Comparison of ENCODE assay signal across 17 cellular contexts in the genomic region with DNA sequence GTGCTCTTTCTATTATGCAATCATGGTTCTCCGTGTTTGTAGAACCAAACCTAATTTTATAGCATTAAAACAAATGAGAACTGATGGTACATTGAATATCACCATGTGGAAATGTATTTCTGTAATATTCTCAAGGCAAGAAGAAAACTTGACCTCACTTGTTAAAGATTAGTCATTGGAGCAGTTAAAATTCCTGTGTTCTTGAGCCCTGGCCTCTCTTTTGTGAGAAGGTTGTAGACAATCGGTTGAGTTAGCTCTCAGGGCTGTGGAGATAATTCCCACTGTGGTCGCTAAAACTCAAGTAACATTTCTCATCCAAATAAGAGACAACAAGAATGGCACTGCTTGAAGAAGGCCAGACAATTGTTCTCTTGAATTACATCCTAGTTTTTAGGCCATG.
DNase-seq lines count a peak whose midpoint lies in the region; ATAC-seq and TF ChIP-seq lines count a peak whose summit lies in the region.
"Had no signal": no experiment of that assay in that cellular context is flagged by ENCODE, and none has a peak within 500 bp of the region (broad histone marks: within the 10 kb centered on the region; RNA-seq: fewer than 3 reads in every experiment).

No MANE protein-coding gene starts in this region.

- H3K27ac ChIP-seq in mammary epithelial cell (ENCODE audit: insufficient read depth, low read depth, low read length) (peak overlapping the region; percentile 28), breast epithelium (no peak overlapping the region)
- H3K27ac ChIP-seq: 22Rv1; BLaER1 treated with 17β-estradiol and CSF1 and Interleukin-3, amounts not matched to agents 10 nM and 100 nM had no signal

- TF ChIP-seq CTCF in mammary epithelial cell (conservative IDR thresholded peaks at IDR 0.05 in 1 of 2, IDR thresholded peaks at IDR 0.05 in 1 of 2; ENCODE audit: extremely low read depth in 1 of 2, insufficient read depth in 1 of 2, low read depth in 1 of 2, low read length in 2 of 2) (no peak), breast epithelium (IDR thresholded peaks at IDR 0.05) (no peak), epithelial cell of esophagus (IDR thresholded peaks at IDR 0.05; ENCODE audit: insufficient read depth, low read depth, low read length, missing control alignments) (no peak)

- ATAC-seq in GM21360 (IDR thresholded peaks at IDR 0.05; ENCODE audit: unreplicated experiment) (no peak), Right ventricle myocardium superior (ENCODE audit: poor library complexity) (no peak), GM21825 (IDR thresholded peaks at IDR 0.05; ENCODE audit: unreplicated experiment) (no peak)
- ATAC-seq: CD8-positive, alpha-beta T cell had no signal

- BruUV-seq in mammary epithelial cell (replicated peaks; lab: Mats Ljungman, UMichigan): no TSS peak

- no peak overlapping the region for H3K9ac ChIP-seq in mammary epithelial cell (ENCODE audit: insufficient read depth, low read length)
- H3K9ac ChIP-seq: BLaER1 treated with 17β-estradiol and CSF1 and Interleukin-3, amounts not matched to agents 10 nM and 100 nM had no signal

- H3K27me3 ChIP-seq in mammary epithelial cell (ENCODE audit: insufficient read depth, low read length): no peaks in the 10 kb centered on the region
- H3K27me3 ChIP-seq in breast epithelium: no peaks in the 10 kb centered on the region
- H3K27me3 ChIP-seq: BLaER1 treated with 17β-estradiol and CSF1 and Interleukin-3, amounts not matched to agents 10 nM and 100 nM; MG63 had no signal

- DNase-seq in mammary epithelial cell (peak; percentile 65), breast epithelium (ENCODE audit: low spot score in 2 of 2) (no peak), epithelial cell of esophagus (ENCODE audit: low read depth) (peak; percentile 39), kidney tubule cell (ENCODE audit: low spot score) (peak; percentile 20), Right ventricle myocardium superior (no peak), NCI-H774 (lab: John Stamatoyannopoulos, UW) (no peak)
- DNase-seq: CD8-positive, alpha-beta T cell; Kasumi-1; MG63; NCI-H1436; NCI-H1930; NCI-H2227 treated with DMSO at 0.1 percent for 48 hours; NCI-H510A had no signal

- H3K36me3 ChIP-seq in mammary epithelial cell (ENCODE audit: insufficient read depth, low read length) (no peaks in the 10 kb centered on the region), breast epithelium (no peaks in the 10 kb centered on the region)
- H3K36me3 ChIP-seq: BLaER1 treated with 17β-estradiol and CSF1 and Interleukin-3, amounts not matched to agents 10 nM and 100 nM; MG63 had no signal

- H4K20me1 ChIP-seq in mammary epithelial cell (ENCODE audit: insufficient read depth, low read length): no peaks in the 10 kb centered on the region
- H4K20me1 ChIP-seq: BLaER1 treated with 17β-estradiol and CSF1 and Interleukin-3, amounts not matched to agents 10 nM and 100 nM had no signal

- intact Hi-C loops in mammary epithelial cell (cut with micrococcal nuclease): no loop called here
- intact Hi-C loops in breast epithelium (cut with DNase I; ENCODE audit: low total_unique reads): loop anchor here (10.0 kb wide), 1 partner anchor 859 kb away; no protein-coding TSS in a partner anchor
- intact Hi-C loops in Right ventricle myocardium superior (cut with DNase I): no loop called here

- dilution Hi-C loops in mammary epithelial cell (cut with HindIII; ENCODE audit: low sequenced_read_pairs): no loop called here

- no peaks in the 10 kb centered on the region for H3K79me2 ChIP-seq in mammary epithelial cell (ENCODE audit: insufficient read depth, low read length)

- H3K4me3 ChIP-seq in mammary epithelial cell (replicated peaks in 1 of 3; ENCODE audit: insufficient read depth in 1 of 3, low read depth in 2 of 3, low read length in 3 of 3) (no peak overlapping the region), breast epithelium (no peak overlapping the region), epithelial cell of esophagus (ENCODE audit: low read length) (no peak overlapping the region)
- H3K4me3 ChIP-seq: BLaER1 treated with 17β-estradiol and CSF1 and Interleukin-3, amounts not matched to agents 10 nM and 100 nM; MG63 had no signal

- no peaks in the 10 kb centered on the region for H3K9me3 ChIP-seq in mammary epithelial cell (replicated peaks; ENCODE audit: insufficient read depth, low read length)
- no peaks in the 10 kb centered on the region for H3K9me3 ChIP-seq in breast epithelium
- H3K9me3 ChIP-seq: MG63 had no signal

- in situ Hi-C loops in mammary epithelial cell (cut with MboI; ENCODE audit: low sequenced_read_pairs in 2 of 2): no loop called here

- CTCF ChIA-PET in mammary epithelial cell (lab: Charles Lee; ENCODE audit: low non-redundant PET): no interaction called here

- H3K4me1 ChIP-seq in mammary epithelial cell (ENCODE audit: insufficient read depth, low read length): peaks cover 48% of the 10 kb centered on the region
- no peaks in the 10 kb centered on the region for H3K4me1 ChIP-seq in breast epithelium

- TF ChIP-seq POLR2A in breast epithelium (IDR thresholded peaks at IDR 0.05): no peak

- H3K4me2 ChIP-seq in mammary epithelial cell (ENCODE audit: insufficient read depth, low read depth, low read length): peak overlapping the region; percentile 41
- H3K4me2 ChIP-seq: BLaER1 treated with 17β-estradiol and CSF1 and Interleukin-3, amounts not matched to agents 10 nM and 100 nM had no signal

- H2AFZ ChIP-seq in mammary epithelial cell (ENCODE audit: low read depth, low read length): no peak overlapping the region

- 44% methylated on average over 3 of the region's 3 CpGs for WGBS in mammary epithelial cell (ENCODE audit: low coverage, missing lambda C conversion rate)

Comparison
In these comparisons a context has a peak if more than half of its experiments do, and no peak if none do; other contexts are left out.
1. DNase-seq: peak in mammary epithelial cell (single experiment), epithelial cell of esophagus (single experiment) and kidney tubule cell (single experiment); none in breast epithelium (0 of 2), Right ventricle myocardium superior (single experiment) and NCI-H774 (single experiment).